ENCODE assay signal across 8 cellular contexts in genomic region chr3:171646357-171647133, GRCh38.
DNase-seq lines count a peak whose midpoint lies in the region; ATAC-seq and TF ChIP-seq lines count a peak whose summit lies in the region.

No MANE protein-coding gene starts in this region.

- H3K9me3 Mint-ChIP-seq in activated T-cell treated with anti-CD3 and anti-CD28 coated beads, Interleukin-2, amount 50 U/mL, for 72 hours = no peaks in the 10 kb centered on the region

- H3K27me3 ChIP-seq in thyroid gland = no peaks in the 10 kb centered on the region

- no peak for TF ChIP-seq POLR2A in thyroid gland (IDR thresholded peaks at IDR 0.05)

- peak overlapping the region in 1 of 3 donors; percentile 40 for H3K27ac ChIP-seq in thyroid gland

- intact Hi-C loops in thyroid gland (cut with DNase I) = loop anchor here (10.0 kb wide), 2 partner anchors 128 to 698 kb away; no protein-coding TSS in a partner anchor

- no peaks in the 10 kb centered on the region for H3K36me3 ChIP-seq in thyroid gland

- H3K4me1 Mint-ChIP-seq in activated T-cell treated with anti-CD3 and anti-CD28 coated beads, Interleukin-2, amount 50 U/mL, for 72 hours (ENCODE audit: low read depth) = no peaks in the 10 kb centered on the region

- H3K36me3 Mint-ChIP-seq in activated T-cell treated with anti-CD3 and anti-CD28 coated beads, Interleukin-2, amount 50 U/mL, for 72 hours (ENCODE audit: insufficient read depth in 2 of 2) = no peaks in the 10 kb centered on the region

- TF ChIP-seq CTCF in astrocyte of the spinal cord (IDR thresholded peaks at IDR 0.05; ENCODE audit: low read depth, low read length) (peak; percentile 67), thyroid gland (IDR thresholded peaks at IDR 0.05) (peak in 4 of 6 experiments; percentile 34 to 68 (median 64))

- H3K4me3 ChIP-seq in astrocyte of the spinal cord (ENCODE audit: low read depth, low read length) (no peak overlapping the region), thyroid gland (replicated peaks in 1 of 3) (no peak overlapping the region)

- peaks cover 0 to 7% of the 10 kb centered on the region in 2 donors for H3K4me1 ChIP-seq in thyroid gland

- no peak overlapping the region for H3K27ac Mint-ChIP-seq in activated T-cell treated with anti-CD3 and anti-CD28 coated beads, Interleukin-2, amount 50 U/mL, for 72 hours

- no peaks in the 10 kb centered on the region for H3K27me3 Mint-ChIP-seq in activated T-cell treated with anti-CD3 and anti-CD28 coated beads, Interleukin-2, amount 50 U/mL, for 72 hours (ENCODE audit: low read depth)

- no peak overlapping the region for H3K4me3 Mint-ChIP-seq in activated T-cell treated with anti-CD3 and anti-CD28 coated beads, Interleukin-2, amount 50 U/mL, for 72 hours

- H3K9me3 ChIP-seq in thyroid gland = no peaks in the 10 kb centered on the region

- 48 to 59% methylated on average over 4 of the region's 4 CpGs for WGBS in thyroid gland, 2 donors

- peak; percentile 81 to 83 for DNase-seq in AML-193 (lab: John Stamatoyannopoulos, UW)
- peak; percentile 36 for DNase-seq in NCI-H2171 treated with DMSO at 0.1 percent for 48 hours (lab: John Stamatoyannopoulos, UW)
- peak; percentile 82 for DNase-seq in astrocyte of the spinal cord (ENCODE audit: low read depth, low spot score)
- peak; percentile 28 for DNase-seq in iPS-NIHi7 (ENCODE audit: extremely low spot score)
- no peak for DNase-seq in thyroid gland
- DNase-seq in activated T-cell treated with anti-CD3 and anti-CD28 coated beads, Interleukin-2, amount 50 U/mL, for 72 hours = no peak
- no peak for DNase-seq in stimulated activated CD4-positive, alpha-beta T cell treated with anti-CD3 and anti-CD28 coated beads, Interleukin-4, amount 100 ng/mL, for 24 hours

- in situ Hi-C loops in astrocyte of the spinal cord (cut with HindIII; ENCODE audit: low sequenced_read_pairs) = no loop called here

- ATAC-seq in GM18858 (IDR thresholded peaks at IDR 0.05; ENCODE audit: unreplicated experiment) = peak; percentile 40
- ATAC-seq in activated T-cell treated with anti-CD3 and anti-CD28 coated beads, Interleukin-2, amount 50 U/mL, for 72 hours (replicated peaks in 1 of 2) = no peak

Comparison
In these comparisons a context has a peak if more than half of its experiments do, and no peak if none do; other contexts are left out.
1. DNase-seq: peak in AML-193 (2 of 2), NCI-H2171 treated with DMSO at 0.1 percent for 48 hours (single experiment), astrocyte of the spinal cord (single experiment) and iPS-NIHi7 (single experiment); none in thyroid gland (0 of 2), activated T-cell treated with anti-CD3 and anti-CD28 coated beads, Interleukin-2, amount 50 U/mL, for 72 hours (0 of 2) and stimulated activated CD4-positive, alpha-beta T cell treated with anti-CD3 and anti-CD28 coated beads, Interleukin-4, amount 100 ng/mL, for 24 hours (single experiment).